ENCODE assay signal across 19 cellular contexts in genomic region chr3:185914911-185915629, GRCh38. TPM values are rescaled to one million over a fixed set of nuclear protein-coding genes. Genes with fewer than 3 reads are reported as not detected.
DNase-seq lines count a peak whose midpoint lies in the region; ATAC-seq and TF ChIP-seq lines count a peak whose summit lies in the region.
"Had no signal": no experiment of that assay in that cellular context is flagged by ENCODE, and none has a peak within 500 bp of the region (broad histone marks: within the 10 kb centered on the region; RNA-seq: fewer than 3 reads in every experiment).

No MANE protein-coding gene starts in this region.

- POLR2A ChIA-PET in activated CD8-positive, alpha-beta T cell treated with anti-CD3 and anti-CD28 coated beads for 36 hours (lab: Charles Lee) = interaction anchor here (0.6 to 5.9 kb wide), 10 partner anchors 9 to 869 kb away, joined by 3 to 115 read pairs (median 9); partner anchors contain the start of genes EIF4A2 and TRA2B
- POLR2A ChIA-PET in activated CD8-positive, alpha-beta T cell treated with anti-CD3 and anti-CD28 coated beads, Interleukin-2, amount 10 ng/mL, durations not matched to agents 7 days and 5 days (lab: Charles Lee) = interaction anchor here (0.8 to 1.7 kb wide), 4 partner anchors 9 to 110 kb away, joined by 3 to 9 read pairs (median 4); no protein-coding TSS in a partner anchor

- no peak overlapping the region for H3K4me3 Mint-ChIP-seq in activated CD8-positive, alpha-beta T cell treated with anti-CD3 and anti-CD28 coated beads for 36 hours
- H3K4me3 Mint-ChIP-seq in activated CD8-positive, alpha-beta T cell treated with anti-CD3 and anti-CD28 coated beads, Interleukin-2, amount 10 ng/mL, durations not matched to agents 7 days and 5 days = no peak overlapping the region
- no peak overlapping the region for H3K4me3 Mint-ChIP-seq in HFFc6
- no peak overlapping the region for H3K4me3 Mint-ChIP-seq in central memory CD8-positive, alpha-beta T cell

- H2AFZ ChIP-seq in osteoblast (ENCODE audit: low read length) = no peak overlapping the region

- CTCF ChIA-PET in activated CD8-positive, alpha-beta T cell treated with anti-CD3 and anti-CD28 coated beads for 36 hours (lab: Charles Lee) = interaction anchor here (1.0 to 1.4 kb wide), 2 partner anchors 12 to 256 kb away, joined by 3 read pairs; no protein-coding TSS in a partner anchor
- CTCF ChIA-PET in activated CD8-positive, alpha-beta T cell treated with anti-CD3 and anti-CD28 coated beads, Interleukin-2, amount 10 ng/mL, durations not matched to agents 7 days and 5 days (lab: Charles Lee) = interaction anchor here (0.8 kb wide), 1 partner anchor 12 kb away, joined by 7 read pairs; no protein-coding TSS in a partner anchor

- DNase-seq in activated CD8-positive, alpha-beta T cell treated with anti-CD3 and anti-CD28 coated beads for 36 hours = no peak
- no peak for DNase-seq in activated CD8-positive, alpha-beta T cell treated with anti-CD3 and anti-CD28 coated beads, Interleukin-2, amount 10 ng/mL, durations not matched to agents 7 days and 5 days
- DNase-seq in HFFc6 (no peak), osteoblast (ENCODE audit: insufficient read length, low spot score, missing footprints) (no peak), GM19238 (ENCODE audit: insufficient read length, low spot score) (no peak), MG63 (no peak), glomerular visceral epithelial cell (ENCODE audit: extremely low spot score) (no peak)
- no peak for DNase-seq in central memory CD8-positive, alpha-beta T cell (ENCODE audit: low spot score in 2 of 2)
- DNase-seq: activated T-cell treated with anti-CD3 and anti-CD28 coated beads for 4 hours; anterior cingulate cortex; islet precursor cell; KBM-7; mesendoderm; NCI-H1436; occipital lobe; stimulated activated CD4-positive, alpha-beta T cell treated with anti-CD3 and anti-CD28 coated beads, Interleukin-4, amount 100 ng/mL, for 4 hours; T1000; transverse colon had no signal

- no peak overlapping the region for H3K4me2 ChIP-seq in osteoblast (ENCODE audit: insufficient read depth, low read length)

- H3K27me3 ChIP-seq in osteoblast (ENCODE audit: insufficient read depth, low read length) = no peaks in the 10 kb centered on the region
- no peaks in the 10 kb centered on the region for H3K27me3 ChIP-seq in MG63
- H3K27me3 ChIP-seq: SJSA1, transverse colon had no signal

- peaks cover 72% of the 10 kb centered on the region for H3K36me3 ChIP-seq in osteoblast (ENCODE audit: insufficient read depth, low read length)
- H3K36me3 ChIP-seq in MG63 = peaks cover 72% of the 10 kb centered on the region

- H3K27ac ChIP-seq in osteoblast (ENCODE audit: low read depth, low read length) = peak overlapping the region; percentile 19
- H3K27ac ChIP-seq: SJSA1, transverse colon had no signal

- H4K20me1 ChIP-seq in osteoblast (ENCODE audit: insufficient read depth, low read length) = peaks cover 64% of the 10 kb centered on the region

- no peaks in the 10 kb centered on the region for H3K4me1 ChIP-seq in osteoblast (ENCODE audit: insufficient read depth, low read length)
- H3K4me1 ChIP-seq: SJSA1, transverse colon had no signal

- ATAC-seq in activated CD8-positive, alpha-beta T cell treated with anti-CD3 and anti-CD28 coated beads for 36 hours = no peak
- no peak for ATAC-seq in activated CD8-positive, alpha-beta T cell treated with anti-CD3 and anti-CD28 coated beads, Interleukin-2, amount 10 ng/mL, durations not matched to agents 7 days and 5 days
- no peak for ATAC-seq in central memory CD8-positive, alpha-beta T cell (replicated peaks; ENCODE audit: extremely low read depth, poor library complexity, severe bottlenecking)

- H3K9me3 Mint-ChIP-seq in activated CD8-positive, alpha-beta T cell treated with anti-CD3 and anti-CD28 coated beads for 36 hours = no peaks in the 10 kb centered on the region
- no peaks in the 10 kb centered on the region for H3K9me3 Mint-ChIP-seq in activated CD8-positive, alpha-beta T cell treated with anti-CD3 and anti-CD28 coated beads, Interleukin-2, amount 10 ng/mL, durations not matched to agents 7 days and 5 days (ENCODE audit: insufficient read depth)
- H3K9me3 Mint-ChIP-seq in HFFc6 = no peaks in the 10 kb centered on the region
- H3K9me3 Mint-ChIP-seq in central memory CD8-positive, alpha-beta T cell = no peaks in the 10 kb centered on the region

- H3K4me3 ChIP-seq in osteoblast (ENCODE audit: insufficient read depth, low read length) = no peak overlapping the region
- H3K4me3 ChIP-seq in MG63 = no peak overlapping the region
- H3K4me3 ChIP-seq: SJSA1, transverse colon had no signal

- H3K9me3 ChIP-seq in osteoblast (ENCODE audit: low read depth, low read length) = no peaks in the 10 kb centered on the region
- no peaks in the 10 kb centered on the region for H3K9me3 ChIP-seq in MG63
- H3K9me3 ChIP-seq: SJSA1, transverse colon had no signal

- peaks cover 59% of the 10 kb centered on the region for H3K36me3 Mint-ChIP-seq in activated CD8-positive, alpha-beta T cell treated with anti-CD3 and anti-CD28 coated beads for 36 hours (ENCODE audit: low read depth)
- H3K36me3 Mint-ChIP-seq in activated CD8-positive, alpha-beta T cell treated with anti-CD3 and anti-CD28 coated beads, Interleukin-2, amount 10 ng/mL, durations not matched to agents 7 days and 5 days (ENCODE audit: low read depth) = peaks cover 65% of the 10 kb centered on the region
- H3K36me3 Mint-ChIP-seq in HFFc6 (ENCODE audit: low read depth) = peaks cover 60% of the 10 kb centered on the region
- peaks cover 75% of the 10 kb centered on the region for H3K36me3 Mint-ChIP-seq in central memory CD8-positive, alpha-beta T cell (ENCODE audit: insufficient read depth)

- no peaks in the 10 kb centered on the region for H3K27me3 Mint-ChIP-seq in activated CD8-positive, alpha-beta T cell treated with anti-CD3 and anti-CD28 coated beads for 36 hours
- no peaks in the 10 kb centered on the region for H3K27me3 Mint-ChIP-seq in activated CD8-positive, alpha-beta T cell treated with anti-CD3 and anti-CD28 coated beads, Interleukin-2, amount 10 ng/mL, durations not matched to agents 7 days and 5 days (ENCODE audit: low read depth)
- peaks cover 17% of the 10 kb centered on the region for H3K27me3 Mint-ChIP-seq in HFFc6 (ENCODE audit: insufficient read depth)
- H3K27me3 Mint-ChIP-seq in central memory CD8-positive, alpha-beta T cell = no peaks in the 10 kb centered on the region

- peaks cover 30% of the 10 kb centered on the region for H3K79me2 ChIP-seq in osteoblast (ENCODE audit: insufficient read depth, low read length)

- intact Hi-C loops in activated CD8-positive, alpha-beta T cell treated with anti-CD3 and anti-CD28 coated beads for 36 hours (cut with micrococcal nuclease) = no loop called here

- H3K4me1 Mint-ChIP-seq in activated CD8-positive, alpha-beta T cell treated with anti-CD3 and anti-CD28 coated beads for 36 hours (ENCODE audit: low read depth) = peaks cover 2% of the 10 kb centered on the region
- peaks cover 7% of the 10 kb centered on the region for H3K4me1 Mint-ChIP-seq in activated CD8-positive, alpha-beta T cell treated with anti-CD3 and anti-CD28 coated beads, Interleukin-2, amount 10 ng/mL, durations not matched to agents 7 days and 5 days (ENCODE audit: low read depth)
- H3K4me1 Mint-ChIP-seq in HFFc6 (ENCODE audit: low read depth) = peaks cover 39% of the 10 kb centered on the region
- H3K4me1 Mint-ChIP-seq in central memory CD8-positive, alpha-beta T cell = peaks cover 29% of the 10 kb centered on the region

- peak overlapping the region; percentile 52 for H3K27ac Mint-ChIP-seq in activated CD8-positive, alpha-beta T cell treated with anti-CD3 and anti-CD28 coated beads for 36 hours
- no peak overlapping the region for H3K27ac Mint-ChIP-seq in activated CD8-positive, alpha-beta T cell treated with anti-CD3 and anti-CD28 coated beads, Interleukin-2, amount 10 ng/mL, durations not matched to agents 7 days and 5 days
- H3K27ac Mint-ChIP-seq in HFFc6 = peak overlapping the region; percentile 54
- H3K27ac Mint-ChIP-seq in central memory CD8-positive, alpha-beta T cell (ENCODE audit: low read depth) = peak overlapping the region; percentile 15

- no peak for TF ChIP-seq CTCF in activated CD8-positive, alpha-beta T cell treated with anti-CD3 and anti-CD28 coated beads for 36 hours (IDR thresholded peaks at IDR 0.05)
- no peak for TF ChIP-seq CTCF in HFFc6 (IDR thresholded peaks at IDR 0.05)
- TF ChIP-seq CTCF in osteoblast (IDR thresholded peaks at IDR 0.05; ENCODE audit: extremely low read depth, low read depth, low read length) = no peak

RNA-seq across cellular contexts. Expression of gene TRA2B, which starts 22.7 kb away (rescaled TPM):
- total RNA-seq in activated CD8-positive, alpha-beta T cell treated with anti-CD3 and anti-CD28 coated beads for 36 hours = 100 to 1,000 TPM; 210 to 219 TPM
- total RNA-seq in activated CD8-positive, alpha-beta T cell treated with anti-CD3 and anti-CD28 coated beads, Interleukin-2, amount 10 ng/mL, durations not matched to agents 7 days and 5 days = 100 to 1,000 TPM; 271 to 277 TPM
- total RNA-seq in HFFc6 (2021; fragmentation: NEBNext Ultra II Directional; extraction: Animal tissue kit (Norgen Biotek cat#: 25700)) = 100 to 1,000 TPM; 116 to 151 (median 141) TPM
- 95.2 and 111 TPM in 2 replicates for total RNA-seq in osteoblast
- total RNA-seq in MG63 (2014; rRNA removed; shearing (Covaris generic); ENCODE audit: low replicate concordance) = 158 and 271 TPM in 2 replicates
